Comparison of ENCODE assay signal across 8 cellular contexts in genomic region chr3:178536271-178537079, GRCh38. TPM values are rescaled to one million over a fixed set of nuclear protein-coding genes. Genes with fewer than 3 reads are reported as not detected.
DNase-seq lines count a peak whose midpoint lies in the region; ATAC-seq and TF ChIP-seq lines count a peak whose summit lies in the region.

Gene KCNMB2 (plus strand): TSS chr3:178536436.

- H3K4me1 ChIP-seq in ES-I3 (ENCODE audit: insufficient read depth, low read length) (peaks cover 16% of the 10 kb centered on the region), neuron (ENCODE audit: insufficient read depth, low read length) (peaks cover 23% of the 10 kb centered on the region), PC-3 (ENCODE audit: insufficient read depth, low read length) (no peaks in the 10 kb centered on the region)

- peak within 1 kb of the TSS; percentile 83 for H2AFZ ChIP-seq in neuron (ENCODE audit: low read depth, low read length)
- H2AFZ ChIP-seq in PC-3 (ENCODE audit: low read length), result no peak within 1 kb of the TSS

- H3K9me2 ChIP-seq in PC-3 (replicated peaks; ENCODE audit: low read length), result no peaks in the 10 kb centered on the region

- H3K4me2 ChIP-seq in PC-3 (ENCODE audit: low read length), result no peak within 1 kb of the TSS

- intact Hi-C loops in PC-3 (cut with micrococcal nuclease), result loop anchor here (10.0 kb wide), 1 partner anchor 428 kb away; no protein-coding TSS in a partner anchor

- H3K27ac ChIP-seq in PC-3 (ENCODE audit: low read length), result no peak within 1 kb of the TSS

- H3K9me3 ChIP-seq in ES-I3 (ENCODE audit: control insufficient read depth, insufficient read depth, low read length) (no peaks in the 10 kb centered on the region), neuron (ENCODE audit: low read length) (no peaks in the 10 kb centered on the region), PC-3 (ENCODE audit: low read length) (no peaks in the 10 kb centered on the region)

- no peaks in the 10 kb centered on the region for H3K79me2 ChIP-seq in PC-3 (ENCODE audit: low read length)

- no peak for TF ChIP-seq CTCF in epithelial cell of proximal tubule (conservative IDR thresholded peaks at IDR 0.05; ENCODE audit: low read depth, low read length)
- no peak for TF ChIP-seq CTCF in PC-3 (conservative IDR thresholded peaks at IDR 0.05; ENCODE audit: low read depth, low read length)

- peaks cover 4% of the 10 kb centered on the region for H3K27me3 ChIP-seq in neuron (ENCODE audit: insufficient read depth, low read length)
- peaks cover 87% of the 10 kb centered on the region for H3K27me3 ChIP-seq in PC-3 (ENCODE audit: low read length)

- H3F3A ChIP-seq in PC-3 (ENCODE audit: low read length, unreplicated experiment), result no peaks in the 10 kb centered on the region

- H4K20me1 ChIP-seq in PC-3 (ENCODE audit: low read length), result no peaks in the 10 kb centered on the region

- ATAC-seq in GM18519 (IDR thresholded peaks at IDR 0.05; ENCODE audit: low FRiP score, unreplicated experiment) (no peak), PC-3 (no peak)

- BruUV-seq in PC-3 (replicated peaks; lab: Mats Ljungman, UMichigan), result no TSS peak

- CTCF ChIA-PET in PC-3 (lab: Charles Lee), result no interaction called here

- DNase-seq in NCI-H2107 treated with DMSO at 0.1 percent for 48 hours (lab: John Stamatoyannopoulos, UW; ENCODE audit: unreplicated experiment) (peak; percentile 97), epithelial cell of proximal tubule (ENCODE audit: low read depth) (no peak), PC-3 (no peak)
- no peak for DNase-seq in activated naive CD4-positive, alpha-beta T cell (lab: John Stamatoyannopoulos, UW)
- DNase-seq in effector CD4-positive, alpha-beta T cell, result no peak

- H3K4me3 ChIP-seq in epithelial cell of proximal tubule (ENCODE audit: low read depth, low read length) (peak within 1 kb of the TSS; percentile 27), neuron (ENCODE audit: low read length) (peak within 1 kb of the TSS; percentile 38), PC-3 (ENCODE audit: low read length) (no peak within 1 kb of the TSS)

- POLR2A ChIA-PET in PC-3 (lab: Charles Lee; ENCODE audit: unreplicated experiment), result no interaction called here

- H3K36me3 ChIP-seq in ES-I3 (ENCODE audit: insufficient read depth, low read length), result no peaks in the 10 kb centered on the region
- H3K36me3 ChIP-seq in neuron (ENCODE audit: insufficient read depth, low read length), result no peaks in the 10 kb centered on the region
- H3K36me3 ChIP-seq in PC-3 (ENCODE audit: low read depth, low read length), result no peaks in the 10 kb centered on the region

- H3K9ac ChIP-seq in ES-I3 (ENCODE audit: low read depth, low read length) (peak within 1 kb of the TSS; percentile 60), PC-3 (ENCODE audit: low read length) (no peak within 1 kb of the TSS)

RNA-seq across cellular contexts. Expression of gene KCNMB2, which starts in this region (rescaled TPM):
- total RNA-seq in epithelial cell of proximal tubule, result not detected in 2 replicates
- total RNA-seq in PC-3 (2014; rRNA removed), result not detected in 2 replicates
